ENCODE assay signal across 21 cellular contexts in genomic region chr14:79515158-79515557, GRCh38.
DNase-seq lines count a peak whose midpoint lies in the region; ATAC-seq, FAIRE-seq and TF ChIP-seq lines count a peak whose summit lies in the region.
"Had no signal": no experiment of that assay in that cellular context is flagged by ENCODE, and none has a peak within 500 bp of the region (broad histone marks: within the 10 kb centered on the region; RNA-seq: fewer than 3 reads in every experiment).

No MANE protein-coding gene starts in this region.

- no peaks in the 10 kb centered on the region for H3K79me2 ChIP-seq in astrocyte (ENCODE audit: insufficient read depth, low read length)

- no peaks in the 10 kb centered on the region for H3K27me3 ChIP-seq in astrocyte (ENCODE audit: insufficient read depth, low read length)
- H3K27me3 ChIP-seq in mesenchymal stem cell (ENCODE audit: control insufficient read depth in 1 of 2, insufficient read depth in 1 of 2, low read length in 2 of 2) = no peaks in the 10 kb centered on the region
- no peaks in the 10 kb centered on the region for H3K27me3 ChIP-seq in small intestine (ENCODE audit: control insufficient read depth in 2 of 2, insufficient read depth in 2 of 2, low read length in 2 of 2)
- H3K27me3 ChIP-seq: SJCRH30, upper lobe of left lung had no signal

- H3K79me1 ChIP-seq in mesenchymal stem cell (replicated peaks; ENCODE audit: low read length, poor library complexity, severe bottlenecking) = no peaks in the 10 kb centered on the region

- H3K4me3 ChIP-seq in astrocyte (ENCODE audit: insufficient read depth, low read depth, low read length) (no peak overlapping the region), mesenchymal stem cell (ENCODE audit: insufficient read depth in 1 of 2, low read depth in 1 of 2, low read length in 2 of 2) (no peak overlapping the region), small intestine (ENCODE audit: low read depth in 1 of 2, low read length in 2 of 2) (no peak overlapping the region)
- H3K4me3 ChIP-seq: SJCRH30, smooth muscle cell, upper lobe of left lung had no signal

- peak overlapping the region; percentile 90 for H4K8ac ChIP-seq in mesenchymal stem cell (ENCODE audit: low read length)

- H4K91ac ChIP-seq in mesenchymal stem cell (ENCODE audit: low read length) = peak overlapping the region; percentile 34

- H3K4me1 Mint-ChIP-seq in astrocyte (ENCODE audit: low read depth, unreplicated experiment) = peaks cover 53% of the 10 kb centered on the region
- H3K4me1 Mint-ChIP-seq: T-helper 17 cell had no signal

- H3K27ac ChIP-seq in astrocyte (ENCODE audit: low read depth, low read length) (peak overlapping the region; percentile 82), mesenchymal stem cell (ENCODE audit: low read length, poor library complexity, severe bottlenecking) (peak overlapping the region; percentile 99), small intestine (ENCODE audit: low read depth in 1 of 2, low read length in 1 of 2) (no peak overlapping the region)
- H3K27ac ChIP-seq: SJCRH30, upper lobe of left lung, VCaP had no signal

- H2BK5ac ChIP-seq in mesenchymal stem cell (ENCODE audit: low read depth, low read length, poor library complexity, severe bottlenecking) = peak overlapping the region; percentile 88

- H4K20me1 ChIP-seq in astrocyte (ENCODE audit: insufficient read depth, low read length) = no peaks in the 10 kb centered on the region

- peak overlapping the region; percentile 62 for H3K4me3 Mint-ChIP-seq in astrocyte (ENCODE audit: unreplicated experiment)
- H3K4me3 Mint-ChIP-seq: HFFc6; stimulated activated naive CD8-positive, alpha-beta T cell treated with anti-CD3 and anti-CD28 coated beads, Interleukin-15, Interleukin-2, amounts not matched to agents 100 ng/mL and 50 ng/mL, for 24 hours; T-helper 17 cell had no signal

- DNase-seq in HK-2 (ENCODE audit: unreplicated experiment) = peak; percentile 28
- DNase-seq in astrocyte (ENCODE audit: low read depth) = no peak
- peak; percentile 29 for DNase-seq in mesenchymal stem cell
- peak; percentile 16 for DNase-seq in urothelium cell line (ENCODE audit: low spot score)
- DNase-seq in pons (ENCODE audit: low spot score) = no peak
- DNase-seq in small intestine = no peak
- DNase-seq: activated CD4-positive, alpha-beta T cell treated with anti-CD3 and anti-CD28 coated beads, Interleukin-2, amount 50 U/mL, for 1 hour; activated CD8-positive, alpha-beta memory T cell treated with anti-CD3 and anti-CD28 coated beads, Interleukin-2, amount 50 U/mL, for 48 hours; activated effector memory CD4-positive, alpha-beta T cell treated with Interleukin-2 at 50 U/mL for 16 hours; HFFc6; NCI-H345; posterior cingulate gyrus; SJCRH30; stimulated activated CD4-positive, alpha-beta T cell treated with anti-CD3 and anti-CD28 coated beads, Interleukin-4, amount 100 ng/mL, for 24 hours; T-helper 17 cell; upper lobe of left lung had no signal

- WGBS in mesenchymal stem cell = 27% methylated on average over 3 of the region's 3 CpGs
- 69 to 81% (median 76%) methylated on average over 3 of the region's 3 CpGs for WGBS in small intestine, 3 donors

- ATAC-seq in HG03135 (IDR thresholded peaks at IDR 0.05; ENCODE audit: unreplicated experiment) = no peak
- ATAC-seq: T-helper 17 cell had no signal

- TF ChIP-seq CTCF in astrocyte (IDR thresholded peaks at IDR 0.05; ENCODE audit: insufficient read depth, low read depth, low read length) = no peak

- no peaks in the 10 kb centered on the region for H3K9me3 Mint-ChIP-seq in astrocyte (ENCODE audit: unreplicated experiment)

- H3K18ac ChIP-seq in mesenchymal stem cell (ENCODE audit: low read depth in 1 of 2, low read length in 2 of 2) = peak overlapping the region in 1 of 2 experiments; percentile 89

- H3K36me3 ChIP-seq in astrocyte (ENCODE audit: insufficient read depth, low read length) = no peaks in the 10 kb centered on the region
- no peaks in the 10 kb centered on the region for H3K36me3 ChIP-seq in mesenchymal stem cell (ENCODE audit: control insufficient read depth in 1 of 2, insufficient read depth in 2 of 2, low read depth in 1 of 2, low read length in 2 of 2)
- no peaks in the 10 kb centered on the region for H3K36me3 ChIP-seq in small intestine (ENCODE audit: control insufficient read depth in 2 of 2, insufficient read depth in 2 of 2, low read length in 2 of 2)
- H3K36me3 ChIP-seq: SJCRH30, upper lobe of left lung had no signal

- no peak overlapping the region for H2BK120ac ChIP-seq in mesenchymal stem cell (ENCODE audit: low read depth, low read length)

- H3K23ac ChIP-seq in mesenchymal stem cell (ENCODE audit: low read length in 2 of 2) = peak overlapping the region in 1 of 2 experiments; percentile 26

- H3K27ac Mint-ChIP-seq in astrocyte (ENCODE audit: unreplicated experiment) = peak overlapping the region; percentile 97
- H3K27ac Mint-ChIP-seq: HFFc6; stimulated activated naive CD8-positive, alpha-beta T cell treated with anti-CD3 and anti-CD28 coated beads, Interleukin-15, Interleukin-2, amounts not matched to agents 100 ng/mL and 50 ng/mL, for 24 hours; T-helper 17 cell had no signal

- H3K36me3 Mint-ChIP-seq in astrocyte (ENCODE audit: low read depth, unreplicated experiment) = no peaks in the 10 kb centered on the region

- peak overlapping the region; percentile 97 for H2AK5ac ChIP-seq in mesenchymal stem cell (ENCODE audit: low read length, severe bottlenecking)

- no peak overlapping the region for H3K14ac ChIP-seq in mesenchymal stem cell (ENCODE audit: low read length in 2 of 2)

- peak overlapping the region; percentile 72 for H3K9ac ChIP-seq in astrocyte (ENCODE audit: low read length)
- H3K9ac ChIP-seq in mesenchymal stem cell (ENCODE audit: low read length) = no peak overlapping the region

- no peaks in the 10 kb centered on the region for H3K9me3 ChIP-seq in astrocyte (ENCODE audit: insufficient read depth, low read depth, low read length)
- H3K9me3 ChIP-seq in mesenchymal stem cell (ENCODE audit: control insufficient read depth, low read length) = no peaks in the 10 kb centered on the region
- no peaks in the 10 kb centered on the region for H3K9me3 ChIP-seq in small intestine (ENCODE audit: control insufficient read depth, low read depth)
- H3K9me3 ChIP-seq: SJCRH30, upper lobe of left lung had no signal

- H2BK12ac ChIP-seq in mesenchymal stem cell (ENCODE audit: low read length in 2 of 2) = no peak overlapping the region

- H3K4me1 ChIP-seq in astrocyte (ENCODE audit: insufficient read depth, low read length) (peaks cover 32% of the 10 kb centered on the region), mesenchymal stem cell (ENCODE audit: control insufficient read depth, insufficient read depth, low read depth, low read length) (peaks cover 8% of the 10 kb centered on the region), small intestine (ENCODE audit: control insufficient read depth in 2 of 2, insufficient read depth in 1 of 2, low read depth in 1 of 2, low read length in 1 of 2) (no peaks in the 10 kb centered on the region)
- H3K4me1 ChIP-seq: SJCRH30, upper lobe of left lung had no signal

- H3K4me2 ChIP-seq in astrocyte (ENCODE audit: low read length) (peak overlapping the region; percentile 81), mesenchymal stem cell (ENCODE audit: low read length, poor library complexity, severe bottlenecking) (peak overlapping the region; percentile 44)
- H3K4me2 ChIP-seq: smooth muscle cell had no signal

- H2AFZ ChIP-seq in astrocyte (ENCODE audit: low read depth, low read length) = no peak overlapping the region
- no peak overlapping the region for H2AFZ ChIP-seq in mesenchymal stem cell (ENCODE audit: low read depth, low read length)

- no peaks in the 10 kb centered on the region for H3K27me3 Mint-ChIP-seq in astrocyte (ENCODE audit: low read depth, unreplicated experiment)
- H3K27me3 Mint-ChIP-seq: stimulated activated naive CD8-positive, alpha-beta T cell treated with anti-CD3 and anti-CD28 coated beads, Interleukin-15, Interleukin-2, amounts not matched to agents 100 ng/mL and 50 ng/mL, for 24 hours; T-helper 17 cell had no signal

- peak overlapping the region; percentile 40 for H2BK15ac ChIP-seq in mesenchymal stem cell (ENCODE audit: low read depth, poor library complexity, severe bottlenecking)

- FAIRE-seq in astrocyte (lab: Jason Lieb, UNC) (no peak), urothelium cell line (lab: Jason Lieb, UNC) (no peak), small intestine (lab: Jason Lieb, UNC) (no peak)
- FAIRE-seq: frontal cortex had no signal

- no peak overlapping the region for H3K4ac ChIP-seq in mesenchymal stem cell (ENCODE audit: low read depth in 1 of 2, low read length in 2 of 2)

Comparison
In these comparisons a context has a peak if more than half of its experiments do, and no peak if none do; other contexts are left out.
1. DNase-seq: peak in HK-2 (single experiment), mesenchymal stem cell (single experiment) and urothelium cell line (single experiment); none in astrocyte (single experiment), pons (single experiment) and small intestine (single experiment).
2. H3K27ac ChIP-seq: peak in astrocyte (single experiment) and mesenchymal stem cell (single experiment); none in small intestine (0 of 2).